ENCODE assay signal across 1 cellular context in genomic region chr11:108648528-108648885, GRCh38.
TF ChIP-seq lines count a peak whose summit lies in the region.

No MANE protein-coding gene starts in this region.

TF ChIP-seq in GM23338, 12 proteins besides CTCF, POLR2A, EP300 and RAD21 (continued from another document):
- TF ChIP-seq REST (IDR thresholded peaks at IDR 0.05; ENCODE audit: unreplicated experiment) (no peak), ZNF462 (CRISPR knock-in tag; IDR thresholded peaks at IDR 0.05) (no peak), STAT1 (IDR thresholded peaks at IDR 0.05; ENCODE audit: unreplicated experiment) (no peak), JUNB (IDR thresholded peaks at IDR 0.05; ENCODE audit: unreplicated experiment) (no peak), EZH2 (IDR thresholded peaks at IDR 0.05; ENCODE audit: low read depth, unreplicated experiment) (no peak), ZNF331 (CRISPR knock-in tag; IDR thresholded peaks at IDR 0.05; ENCODE audit: low read depth) (no peak), POLR2AphosphoS5 (IDR thresholded peaks at IDR 0.05; ENCODE audit: low read depth) (no peak)
